8 cellular contexts compared by ENCODE assay signal in the genomic region with DNA sequence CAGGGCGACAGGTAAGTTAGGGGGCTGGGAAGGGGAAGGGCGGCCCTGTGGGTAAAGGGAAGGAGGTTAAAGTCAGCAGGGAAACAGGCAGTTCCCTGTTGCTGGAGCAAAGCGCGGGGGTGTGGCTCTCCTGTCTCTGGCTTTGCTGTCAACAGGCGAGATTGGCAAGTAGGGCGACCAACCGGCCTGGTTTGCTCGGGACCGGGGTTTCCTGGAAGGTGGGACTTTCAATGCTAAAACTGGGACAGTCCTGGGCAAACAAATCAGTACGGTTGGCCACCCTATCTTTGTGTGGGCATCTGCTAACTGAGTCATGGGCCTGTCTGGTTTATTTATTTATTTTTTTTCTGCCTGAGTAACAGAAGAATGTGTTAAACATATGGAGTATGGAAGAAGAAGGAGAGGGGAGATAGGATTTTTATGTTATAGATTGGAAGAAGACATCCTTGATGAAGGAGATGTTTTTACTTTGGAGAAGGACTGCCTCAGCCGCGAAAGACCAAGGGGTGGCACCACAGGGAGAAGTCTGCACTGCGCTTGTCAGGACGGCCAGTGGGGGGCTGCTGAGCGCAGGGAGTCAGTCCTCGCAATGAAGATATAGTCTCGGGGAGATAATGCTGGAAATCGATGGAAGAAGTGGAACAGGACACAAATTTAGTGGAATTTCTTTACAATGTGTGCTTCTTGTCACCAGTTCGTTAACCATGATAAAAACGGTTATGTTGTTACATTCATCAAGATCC. TPM values are rescaled to one million over a fixed set of nuclear protein-coding genes. Genes with fewer than 3 reads are reported as not detected.
DNase-seq lines count a peak whose midpoint lies in the region; ATAC-seq and TF ChIP-seq lines count a peak whose summit lies in the region.

No MANE protein-coding gene starts in this region.

- H3K36me3 Mint-ChIP-seq in CD4-positive, alpha-beta memory T cell, result no peaks in the 10 kb centered on the region

- DNase-seq in CD4-positive, alpha-beta memory T cell, result peak in 1 of 5 donors; percentile 9
- peak; percentile 49 for DNase-seq in RPMI8226
- DNase-seq in astrocyte of the cerebellum (ENCODE audit: low read depth), result peak; percentile 29
- peak; percentile 93 for DNase-seq in hepatic stellate cell (ENCODE audit: low spot score)
- peak; percentile 91 to 94 for DNase-seq in psoas muscle
- DNase-seq in GDM1 (lab: John Stamatoyannopoulos, UW), result no peak

- peaks cover 7 to 13% (median 11%) of the 10 kb centered on the region in 4 donors for H3K4me1 Mint-ChIP-seq in CD4-positive, alpha-beta memory T cell

- no peaks in the 10 kb centered on the region for H3K27me3 Mint-ChIP-seq in CD4-positive, alpha-beta memory T cell

- no peaks in the 10 kb centered on the region for H3K36me3 ChIP-seq in CD4-positive, alpha-beta memory T cell (ENCODE audit: insufficient read depth, low read length)
- no peaks in the 10 kb centered on the region for H3K36me3 ChIP-seq in psoas muscle (ENCODE audit: insufficient read depth in 1 of 2, low read depth in 1 of 2)

- no peaks in the 10 kb centered on the region for H3K4me1 ChIP-seq in CD4-positive, alpha-beta memory T cell (ENCODE audit: insufficient read depth, low read length)
- H3K4me1 ChIP-seq in psoas muscle, result no peaks in the 10 kb centered on the region

- no peaks in the 10 kb centered on the region for H3K9me3 ChIP-seq in CD4-positive, alpha-beta memory T cell (ENCODE audit: control insufficient read depth in 1 of 2, low read length in 2 of 2)
- H3K9me3 ChIP-seq in psoas muscle, result no peaks in the 10 kb centered on the region

- POLR2A ChIA-PET in CD4-positive, alpha-beta memory T cell (lab: Charles Lee; ENCODE audit: partially characterized antibody), result no interaction called here

- WGBS in psoas muscle, 3 donors, result 44 to 59% (median 46%) methylated on average over 20 of the region's 20 CpGs

- intact Hi-C loops in CD4-positive, alpha-beta memory T cell (cut with micrococcal nuclease), result loop anchor here (2.0 kb wide), 1 partner anchor 73 kb away; no protein-coding TSS in a partner anchor
- intact Hi-C loops in psoas muscle (cut with DNase I), result loop anchor here in 1 of 2 donors (2.0 to 10.0 kb wide), 2 partner anchors 361 to 501 kb away; no protein-coding TSS in a partner anchor

- no peaks in the 10 kb centered on the region for H3K27me3 ChIP-seq in CD4-positive, alpha-beta memory T cell (ENCODE audit: insufficient read depth, low read length)
- H3K27me3 ChIP-seq in psoas muscle (ENCODE audit: insufficient read depth in 3 of 3, low read length in 2 of 3), result no peaks in the 10 kb centered on the region

- no peak overlapping the region for H3K27ac ChIP-seq in CD4-positive, alpha-beta memory T cell (ENCODE audit: low read depth, low read length)
- no peak overlapping the region for H3K27ac ChIP-seq in psoas muscle

- in situ Hi-C loops in astrocyte of the cerebellum (cut with HindIII; ENCODE audit: low sequenced_read_pairs), result loop anchor here (25.0 kb wide), 1 partner anchor 373 kb away; no protein-coding TSS in a partner anchor

- TF ChIP-seq CTCF in astrocyte of the cerebellum (IDR thresholded peaks at IDR 0.05; ENCODE audit: low read depth, low read length, missing control alignments) (peak; percentile 83), psoas muscle (IDR thresholded peaks at IDR 0.05) (peak; percentile 58)

- no peak overlapping the region for H3K4me3 ChIP-seq in CD4-positive, alpha-beta memory T cell (ENCODE audit: low read length in 2 of 2)
- H3K4me3 ChIP-seq in astrocyte of the cerebellum (ENCODE audit: low read depth, low read length) (peak overlapping the region; percentile 13), psoas muscle (peak overlapping the region; percentile 23)

- peak overlapping the region in 4 of 7 donors; percentile 4 to 69 (median 48) for H3K27ac Mint-ChIP-seq in CD4-positive, alpha-beta memory T cell

- H3K4me3 Mint-ChIP-seq in CD4-positive, alpha-beta memory T cell, result peak overlapping the region in 7 of 8 donors; percentile 3 to 73 (median 15)

- H3K9me3 Mint-ChIP-seq in CD4-positive, alpha-beta memory T cell, result no peaks in the 10 kb centered on the region

- ATAC-seq in GM19372 (IDR thresholded peaks at IDR 0.05; ENCODE audit: low read depth, unreplicated experiment) (peak; percentile 62), HG03439 (IDR thresholded peaks at IDR 0.05; ENCODE audit: unreplicated experiment) (peak; percentile 63), psoas muscle (peak; percentile 71 to 91 (median 81))

- CTCF ChIA-PET in CD4-positive, alpha-beta memory T cell (lab: Charles Lee; ENCODE audit: partially characterized antibody), result interaction anchor here (1.2 to 2.4 kb wide), 7 partner anchors 11 to 537 kb away, joined by 3 to 17 read pairs (median 5); no protein-coding TSS in a partner anchor

RNA-seq across cellular contexts. Expression of a gene that starts 43.4 kb away (rescaled TPM):
- 1 to 10 TPM; 3.6 to 6.8 TPM for total RNA-seq in CD4-positive, alpha-beta memory T cell
- 1 to 10 TPM in 1 of 2 donors, under 1 TPM in 1; 0.67 to 1.1 TPM for polyA plus RNA-seq in CD4-positive, alpha-beta memory T cell
- 1 to 10 TPM; 1.5 to 4.4 (median 2.6) TPM for total RNA-seq in psoas muscle
- polyA plus RNA-seq in psoas muscle, result under 1 TPM; 0.42 to 0.93 (median 0.92) TPM

Comparison
In these comparisons a context has a peak if more than half of its experiments do, and no peak if none do; other contexts are left out.
1. H3K4me3 ChIP-seq: peak in astrocyte of the cerebellum (single experiment) and psoas muscle (single experiment); none in CD4-positive, alpha-beta memory T cell (0 of 2).
2. Peak in every context shown above with its lines, with median percentiles within 50 percentile points of each other: ATAC-seq.